Comparison of ENCODE assay signal across 18 cellular contexts in genomic region chr20:32479012-32479411, GRCh38.
DNase-seq lines count a peak whose midpoint lies in the region; ATAC-seq and TF ChIP-seq lines count a peak whose summit lies in the region.
"Had no signal": no experiment of that assay in that cellular context is flagged by ENCODE, and none has a peak within 500 bp of the region (broad histone marks: within the 10 kb centered on the region; RNA-seq: fewer than 3 reads in every experiment).

No MANE protein-coding gene starts in this region.

- 0 out of 2 replicates have a peak overlapping the region, but pooled peaks have one; percentile 31 for H3K27ac ChIP-seq in BLaER1
- H3K27ac ChIP-seq in neuronal stem cell (replicated peaks; ENCODE audit: low read length), result no peak overlapping the region
- H3K27ac ChIP-seq in brain microvascular endothelial cell, result no peak overlapping the region
- H3K27ac ChIP-seq: uterus had no signal

- TF ChIP-seq CTCF in endothelial cell (IDR thresholded peaks at IDR 0.05; ENCODE audit: unreplicated experiment) (no peak), brain microvascular endothelial cell (IDR thresholded peaks at IDR 0.05; ENCODE audit: low read depth, low read length, missing control alignments) (no peak)

- H3K9me3 Mint-ChIP-seq in endothelial cell (ENCODE audit: unreplicated experiment), result no peaks in the 10 kb centered on the region
- H3K9me3 Mint-ChIP-seq: activated naive CD8-positive, alpha-beta T cell treated with anti-CD3 and anti-CD28 coated beads, Interleukin-2, amount 10 ng/mL, durations not matched to agents 7 days and 5 days; stimulated activated naive B cell treated with anti-CD40 and anti-IgM and Interleukin-4, amounts not matched to agents 10 μg/mL and 1 μg/mL and 100 μg/mL, for 72 hours had no signal

- H3K79me1 ChIP-seq in neuronal stem cell (ENCODE audit: low read depth, low read length), result peaks cover 31% of the 10 kb centered on the region

- H3K4me2 ChIP-seq in BLaER1 (peak overlapping the region; percentile 99), neuronal stem cell (ENCODE audit: insufficient read depth, low read length, poor library complexity, severe bottlenecking) (no peak overlapping the region)
- H3K4me2 ChIP-seq: smooth muscle cell had no signal

- no peak overlapping the region for H2AFZ ChIP-seq in neuronal stem cell (ENCODE audit: low read length)

- H2BK12ac ChIP-seq in neuronal stem cell (ENCODE audit: low read length), result no peak overlapping the region

- H2AK5ac ChIP-seq in neuronal stem cell (ENCODE audit: low read depth, low read length), result peak overlapping the region; percentile 32

- H3K36me3 Mint-ChIP-seq in endothelial cell (ENCODE audit: low read depth, unreplicated experiment), result peaks cover 25% of the 10 kb centered on the region
- H3K36me3 Mint-ChIP-seq: activated naive CD8-positive, alpha-beta T cell treated with anti-CD3 and anti-CD28 coated beads, Interleukin-2, amount 10 ng/mL, durations not matched to agents 7 days and 5 days; stimulated activated naive B cell treated with anti-CD40 and anti-IgM and Interleukin-4, amounts not matched to agents 10 μg/mL and 1 μg/mL and 100 μg/mL, for 72 hours had no signal

- ATAC-seq in HG02973 (IDR thresholded peaks at IDR 0.05; ENCODE audit: unreplicated experiment), result no peak
- ATAC-seq: stimulated activated naive B cell treated with anti-CD40 and anti-IgM and Interleukin-4, amounts not matched to agents 10 μg/mL and 1 μg/mL and 100 μg/mL, for 72 hours had no signal

- H3K23ac ChIP-seq in neuronal stem cell (ENCODE audit: low read depth, low read length, poor library complexity), result peak overlapping the region; percentile 25

- no peak overlapping the region for H3K18ac ChIP-seq in neuronal stem cell (ENCODE audit: low read length)

- WGBS in neuronal stem cell (ENCODE audit: extremely low coverage in 2 of 2, insufficient read length in 2 of 2, insufficient replicate concordance in 1 of 2), 2 donors, result no CpG with 5 or more reads among the region's 5 CpGs

- H2BK5ac ChIP-seq in neuronal stem cell (ENCODE audit: low read length), result no peak overlapping the region

- H3K4me3 Mint-ChIP-seq in endothelial cell (ENCODE audit: unreplicated experiment), result peak overlapping the region; percentile 93
- H3K4me3 Mint-ChIP-seq: activated naive CD8-positive, alpha-beta T cell treated with anti-CD3 and anti-CD28 coated beads, Interleukin-2, amount 10 ng/mL, durations not matched to agents 7 days and 5 days; stimulated activated naive B cell treated with anti-CD40 and anti-IgM and Interleukin-4, amounts not matched to agents 10 μg/mL and 1 μg/mL and 100 μg/mL, for 72 hours had no signal

- H3K9ac ChIP-seq in BLaER1, result no peak overlapping the region
- peak overlapping the region; percentile 33 for H3K9ac ChIP-seq in NT2/D1 (ENCODE audit: insufficient read length, low read depth)
- H3K9ac ChIP-seq in neuronal stem cell (ENCODE audit: low read depth, low read length, poor library complexity), result no peak overlapping the region

- H3K27ac Mint-ChIP-seq in endothelial cell (ENCODE audit: unreplicated experiment), result peak overlapping the region; percentile 75
- H3K27ac Mint-ChIP-seq: activated naive CD8-positive, alpha-beta T cell treated with anti-CD3 and anti-CD28 coated beads, Interleukin-2, amount 10 ng/mL, durations not matched to agents 7 days and 5 days; stimulated activated naive B cell treated with anti-CD40 and anti-IgM and Interleukin-4, amounts not matched to agents 10 μg/mL and 1 μg/mL and 100 μg/mL, for 72 hours had no signal

- no peak overlapping the region for H4K91ac ChIP-seq in neuronal stem cell (ENCODE audit: low read depth, low read length, poor library complexity)

- peaks cover 84% of the 10 kb centered on the region for H3K4me1 ChIP-seq in BLaER1
- H3K4me1 ChIP-seq in NT2/D1 (ENCODE audit: insufficient read depth, insufficient read length), result peaks cover 30% of the 10 kb centered on the region
- peaks cover 50 to 53% of the 10 kb centered on the region in 2 donors for H3K4me1 ChIP-seq in neuronal stem cell (ENCODE audit: control insufficient read depth in 2 of 2, insufficient read depth in 1 of 2, low read depth in 1 of 2, low read length in 2 of 2)

- H2BK120ac ChIP-seq in neuronal stem cell (ENCODE audit: low read depth, low read length), result peak overlapping the region; percentile 78

- H3K36me3 ChIP-seq in BLaER1 (peaks cover 27% of the 10 kb centered on the region), NT2/D1 (ENCODE audit: insufficient read depth, insufficient read length, low read length) (peaks cover 17% of the 10 kb centered on the region), neuronal stem cell (replicated peaks in 1 of 2; ENCODE audit: control insufficient read depth in 2 of 2, insufficient read depth in 2 of 2, low read length in 2 of 2) (peaks cover under 1 to 4% of the 10 kb centered on the region in 2 donors), brain microvascular endothelial cell (replicated peaks) (peaks cover 7% of the 10 kb centered on the region)
- H3K36me3 ChIP-seq: uterus had no signal

- no peaks in the 10 kb centered on the region for H3K9me3 ChIP-seq in BLaER1
- H3K9me3 ChIP-seq in NT2/D1 (ENCODE audit: insufficient read depth, low read length), result no peaks in the 10 kb centered on the region
- H3K9me3 ChIP-seq in neuronal stem cell (replicated peaks in 1 of 2; ENCODE audit: control insufficient read depth in 2 of 2, insufficient read depth in 1 of 2, low read depth in 1 of 2, low read length in 2 of 2), result no peaks in the 10 kb centered on the region
- H3K9me3 ChIP-seq: uterus had no signal

- H3K4me3 ChIP-seq in BLaER1, result no peak overlapping the region
- no peak overlapping the region for H3K4me3 ChIP-seq in NT2/D1 (ENCODE audit: insufficient read length, low read depth)
- H3K4me3 ChIP-seq in neuronal stem cell (ENCODE audit: low read length in 2 of 2), result no peak overlapping the region
- H3K4me3 ChIP-seq in brain microvascular endothelial cell (ENCODE audit: low read depth, low read length), result no peak overlapping the region
- H3K4me3 ChIP-seq: lung, smooth muscle cell, uterus had no signal

- H3K4me1 Mint-ChIP-seq in endothelial cell (ENCODE audit: unreplicated experiment), result peaks cover 65% of the 10 kb centered on the region

- H4K8ac ChIP-seq in neuronal stem cell (ENCODE audit: low read depth, low read length), result no peak overlapping the region

- in situ Hi-C loops in brain microvascular endothelial cell (cut with HindIII; ENCODE audit: low pct_ligation_motif_present, low sequenced_read_pairs), result no loop called here

- peak overlapping the region; percentile 55 for H2BK15ac ChIP-seq in neuronal stem cell (ENCODE audit: low read length)

- H3K27me3 Mint-ChIP-seq in endothelial cell (ENCODE audit: unreplicated experiment), result peaks cover 20% of the 10 kb centered on the region
- H3K27me3 Mint-ChIP-seq: activated naive CD8-positive, alpha-beta T cell treated with anti-CD3 and anti-CD28 coated beads, Interleukin-2, amount 10 ng/mL, durations not matched to agents 7 days and 5 days had no signal

- H3K4ac ChIP-seq in neuronal stem cell (ENCODE audit: low read length), result no peak overlapping the region

- H4K20me1 ChIP-seq in BLaER1, result peaks cover 88% of the 10 kb centered on the region

- DNase-seq in NT2/D1 (ENCODE audit: low read depth, low spot score) (no peak), endothelial cell (ENCODE audit: low spot score) (no peak), neuronal stem cell (ENCODE audit: low spot score) (no peak), NCI-H1436 (lab: John Stamatoyannopoulos, UW) (no peak), brain microvascular endothelial cell (no peak)
- no peak for DNase-seq in stimulated activated CD4-positive, alpha-beta T cell treated with anti-CD3 and anti-CD28 coated beads, Interleukin-15, amount 100 ng/mL, for 24 hours
- DNase-seq: activated CD4-positive, alpha-beta T cell treated with anti-CD3 and anti-CD28 coated beads for 4 hours; activated naive CD8-positive, alpha-beta T cell treated with anti-CD3 and anti-CD28 coated beads, Interleukin-2, amount 10 ng/mL, durations not matched to agents 7 days and 5 days; GF-D8; NCI-H1417; occipital lobe; SIG-M5; stimulated activated naive B cell treated with anti-CD40 and anti-IgM and Interleukin-4, amounts not matched to agents 10 μg/mL and 1 μg/mL and 100 μg/mL, for 72 hours; uterus had no signal

- no peak overlapping the region for H3K14ac ChIP-seq in neuronal stem cell (ENCODE audit: low read length)

- H3K27me3 ChIP-seq in BLaER1, result no peaks in the 10 kb centered on the region
- no peaks in the 10 kb centered on the region for H3K27me3 ChIP-seq in NT2/D1 (ENCODE audit: insufficient read depth, insufficient read length)
- no peaks in the 10 kb centered on the region for H3K27me3 ChIP-seq in neuronal stem cell (ENCODE audit: control insufficient read depth in 3 of 3, insufficient read depth in 3 of 3, low read depth in 1 of 3, low read length in 3 of 3)
- H3K27me3 ChIP-seq in brain microvascular endothelial cell (replicated peaks), result no peaks in the 10 kb centered on the region
- H3K27me3 ChIP-seq: uterus had no signal
